7 cellular contexts compared by ENCODE assay signal in genomic region chr2:80499095-80499494, GRCh38.
A peak's percentile ranks its signal among the peaks of the same experiment; 100 is the strongest.
DNase-seq lines count a peak whose midpoint lies in the region; ATAC-seq, FAIRE-seq and TF ChIP-seq lines count a peak whose summit lies in the region.

No MANE protein-coding gene starts in this region.

- H2AFZ ChIP-seq in GM23338 = no peak overlapping the region

- H3K4me1 ChIP-seq in GM23338 (ENCODE audit: insufficient read depth) = no peaks in the 10 kb centered on the region

- no peaks in the 10 kb centered on the region for H3F3A ChIP-seq in GM23338 (replicated peaks; ENCODE audit: low read depth)

- no peak for TF ChIP-seq POLR2A in GM12891 (IDR thresholded peaks at IDR 0.05; ENCODE audit: low read depth, low read length)

- H3K4me1 Mint-ChIP-seq in GM23338 = no peaks in the 10 kb centered on the region

- no peaks in the 10 kb centered on the region for H4K20me1 ChIP-seq in GM23338 (replicated peaks; ENCODE audit: insufficient read depth)

- no peak overlapping the region for H3K4me3 Mint-ChIP-seq in GM23338

- peak; percentile 63 for DNase-seq in GM23338 (ENCODE audit: low spot score)
- peak; percentile 24 for DNase-seq in NCI-H524 treated with DMSO at 0.1 percent for 48 hours (lab: John Stamatoyannopoulos, UW)
- DNase-seq in epithelial cell of proximal tubule (ENCODE audit: low read depth) = peak; percentile 19
- peak in 35 of 56 donors; percentile 0 to 76 (median 25) for DNase-seq in nucleus accumbens (lab: John Stamatoyannopoulos, UW)
- DNase-seq in GM12891 (ENCODE audit: insufficient read length, low spot score) = no peak
- DNase-seq in coronary artery (ENCODE audit: low spot score) = no peak

- H3K27ac ChIP-seq in GM23338 (ENCODE audit: low read depth) = no peak overlapping the region
- no peak overlapping the region for H3K27ac ChIP-seq in coronary artery

- no peak overlapping the region for H3K27ac Mint-ChIP-seq in GM23338

- no peaks in the 10 kb centered on the region for H3K27me3 Mint-ChIP-seq in GM23338 (ENCODE audit: insufficient read depth, low read depth, poor library complexity)

- TF ChIP-seq CTCF in GM23338 (conservative IDR thresholded peaks at IDR 0.05; ENCODE audit: low read depth in 2 of 2) (peak; percentile 73 to 74), epithelial cell of proximal tubule (conservative IDR thresholded peaks at IDR 0.05; ENCODE audit: low read depth, low read length) (peak; percentile 89), coronary artery (IDR thresholded peaks at IDR 0.05) (no peak)

- no peaks in the 10 kb centered on the region for H3K36me3 ChIP-seq in GM23338 (ENCODE audit: insufficient read depth)

- H3K79me2 ChIP-seq in GM23338 (replicated peaks; ENCODE audit: insufficient read depth) = no peaks in the 10 kb centered on the region

- no peaks in the 10 kb centered on the region for H3K27me3 ChIP-seq in GM23338 (ENCODE audit: insufficient read depth)

- H3K36me3 Mint-ChIP-seq in GM23338 (ENCODE audit: low read depth) = no peaks in the 10 kb centered on the region

- H3K9me3 Mint-ChIP-seq in GM23338 = no peaks in the 10 kb centered on the region

- 0 out of 2 replicates have a peak, but pooled peaks cover 3% of the 10 kb centered on the region for H3K9me2 ChIP-seq in GM23338 (ENCODE audit: insufficient read depth)

- ATAC-seq in GM23338 (no peak), GM21360 (IDR thresholded peaks at IDR 0.05; ENCODE audit: unreplicated experiment) (no peak)

- H3K4me2 ChIP-seq in GM23338 = no peak overlapping the region

- no peak overlapping the region for H3K4me3 ChIP-seq in GM23338
- no peak overlapping the region for H3K4me3 ChIP-seq in epithelial cell of proximal tubule (ENCODE audit: low read depth, low read length)
- H3K4me3 ChIP-seq in coronary artery = no peak overlapping the region

- no peak for FAIRE-seq in GM12891 (lab: Jason Lieb, UNC)

TF ChIP-seq in GM23338, 12 proteins besides CTCF, POLR2A, EP300 and RAD21:
- TF ChIP-seq NANOG (IDR thresholded peaks at IDR 0.05; ENCODE audit: borderline replicate concordance) (no peak), ETS1 (IDR thresholded peaks at IDR 0.05) (no peak), ZNF114 (CRISPR knock-in tag; IDR thresholded peaks at IDR 0.05) (no peak), EZH2 (IDR thresholded peaks at IDR 0.05; ENCODE audit: low read depth, unreplicated experiment) (no peak)

TF ChIP-seq in GM12891, 5 proteins besides CTCF, POLR2A, EP300 and RAD21:
- TF ChIP-seq TAF1 (IDR thresholded peaks at IDR 0.05; ENCODE audit: low read depth, low read length) (no peak), POLR2AphosphoS5 (IDR thresholded peaks at IDR 0.05; ENCODE audit: low read depth, low read length) (no peak), SPI1 (IDR thresholded peaks at IDR 0.05; ENCODE audit: low read depth, low read length) (no peak), POU2F2 (IDR thresholded peaks at IDR 0.05; ENCODE audit: low read depth, low read length) (no peak), PAX5 (IDR thresholded peaks at IDR 0.05; ENCODE audit: insufficient read depth, low read length, severe bottlenecking) (no peak)

Comparison
In these comparisons a context has a peak if more than half of its experiments do, and no peak if none do; other contexts are left out.
1. DNase-seq: peak in GM23338 (single experiment), NCI-H524 treated with DMSO at 0.1 percent for 48 hours (single experiment), epithelial cell of proximal tubule (single experiment) and nucleus accumbens (35 of 56); none in GM12891 (single experiment) and coronary artery (single experiment).